ENCODE assay signal across 28 cellular contexts in the genomic region with DNA sequence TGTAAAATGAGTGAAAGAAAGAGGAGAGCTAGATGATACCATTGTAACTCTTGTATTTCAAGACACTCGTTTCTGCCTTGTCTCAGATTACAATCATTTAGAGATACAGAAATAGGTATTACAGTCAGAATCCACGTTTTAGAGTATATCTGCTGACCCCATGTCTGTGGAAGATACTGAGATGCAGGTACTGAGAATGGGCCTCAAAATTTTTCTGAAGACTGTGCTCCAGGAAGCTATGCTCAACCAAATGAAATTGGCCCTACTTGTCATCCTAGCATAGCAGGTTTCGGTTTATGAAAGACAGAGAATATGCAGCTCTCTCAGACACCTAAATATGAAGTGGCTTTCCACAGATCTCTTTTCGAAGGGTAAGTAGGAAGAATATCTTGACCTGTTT.
"Had no signal": no experiment of that assay in that cellular context is flagged by ENCODE, and none has a peak within 500 bp of the region (broad histone marks: within the 10 kb centered on the region; RNA-seq: fewer than 3 reads in every experiment).

No MANE protein-coding gene starts in this region.

- H3K27ac Mint-ChIP-seq: activated CD4-positive, alpha-beta T cell treated with anti-CD3 and anti-CD28 coated beads, Interleukin-2, amount 10 ng/mL, durations not matched to agents 7 days and 5 days; activated CD8-positive, alpha-beta memory T cell treated with anti-CD3 and anti-CD28 coated beads, Interleukin-2, amount 10 ng/mL, durations not matched to agents 7 days and 5 days; activated naive CD8-positive, alpha-beta T cell treated with anti-CD3 and anti-CD28 coated beads, Interleukin-2, amount 10 ng/mL, durations not matched to agents 7 days and 5 days had no signal

- H3K27ac ChIP-seq: SJCRH30, WERI-Rb-1 had no signal

- DNase-seq: activated CD4-positive, alpha-beta T cell treated with anti-CD3 and anti-CD28 coated beads for 1 hour; activated CD4-positive, alpha-beta T cell treated with anti-CD3 and anti-CD28 coated beads, Interleukin-2, amount 10 ng/mL, durations not matched to agents 7 days and 5 days; activated CD4-positive, alpha-beta T cell treated with anti-CD3 and anti-CD28 coated beads, Interleukin-2, amount 50 U/mL, for 48 hours; activated CD4-positive, CD25-positive, alpha-beta regulatory T cell; activated CD8-positive, alpha-beta memory T cell treated with anti-CD3 and anti-CD28 coated beads for 24 hours; activated CD8-positive, alpha-beta memory T cell treated with anti-CD3 and anti-CD28 coated beads, Interleukin-2, amount 10 ng/mL, durations not matched to agents 7 days and 5 days; activated CD8-positive, alpha-beta memory T cell treated with anti-CD3 and anti-CD28 coated beads, Interleukin-2, amount 50 U/mL, for 48 hours; activated effector memory CD4-positive, alpha-beta T cell treated with anti-CD3 and anti-CD28 coated beads, Interleukin-2, amount 50 U/mL, for 16 hours; activated naive CD4-positive, alpha-beta T cell; activated naive CD8-positive, alpha-beta T cell treated with anti-CD3 and anti-CD28 coated beads, Interleukin-2, amount 10 ng/mL, durations not matched to agents 7 days and 5 days; activated T-cell treated with anti-CD3 and anti-CD28 coated beads, Interleukin-2, amount 50 U/mL, for 4 hours; caudate nucleus; cerebellar nuclear complex; NCI-H1092 treated with DMSO at 0.1 percent for 48 hours; NCI-H2081 treated with DMSO at 0.1 percent for 48 hours; NCI-H226; NCI-H446 treated with DMSO at 0.1 percent for 48 hours; NCI-H524; NCI-H69; NCI-H82; SHP77; SJCRH30; T-helper 9 cell; WERI-Rb-1 had no signal

- H3K9me3 Mint-ChIP-seq: activated CD4-positive, alpha-beta T cell treated with anti-CD3 and anti-CD28 coated beads, Interleukin-2, amount 10 ng/mL, durations not matched to agents 7 days and 5 days; activated naive CD4-positive, alpha-beta T cell treated with anti-CD3 and anti-CD28 coated beads, Interleukin-2, amount 50 U/mL, for 24 hours; activated naive CD8-positive, alpha-beta T cell treated with anti-CD3 and anti-CD28 coated beads, Interleukin-2, amount 10 ng/mL, durations not matched to agents 7 days and 5 days; activated T-cell treated with anti-CD3 and anti-CD28 coated beads, Interleukin-2, amount 50 U/mL, for 4 hours had no signal

- ATAC-seq: activated CD8-positive, alpha-beta memory T cell treated with anti-CD3 and anti-CD28 coated beads, Interleukin-2, amount 10 ng/mL, durations not matched to agents 7 days and 5 days; activated T-cell treated with anti-CD3 and anti-CD28 coated beads, Interleukin-2, amount 50 U/mL, for 4 hours; K562; Panc1 had no signal

- H3K36me3 ChIP-seq: SJCRH30, WERI-Rb-1 had no signal

- H3K27me3 Mint-ChIP-seq: activated CD4-positive, alpha-beta T cell treated with anti-CD3 and anti-CD28 coated beads, Interleukin-2, amount 10 ng/mL, durations not matched to agents 7 days and 5 days; activated CD8-positive, alpha-beta memory T cell treated with anti-CD3 and anti-CD28 coated beads, Interleukin-2, amount 10 ng/mL, durations not matched to agents 7 days and 5 days; activated naive CD4-positive, alpha-beta T cell treated with anti-CD3 and anti-CD28 coated beads, Interleukin-2, amount 50 U/mL, for 24 hours; activated naive CD8-positive, alpha-beta T cell treated with anti-CD3 and anti-CD28 coated beads, Interleukin-2, amount 10 ng/mL, durations not matched to agents 7 days and 5 days; brain had no signal

- H3K4me3 Mint-ChIP-seq: activated CD4-positive, alpha-beta T cell treated with anti-CD3 and anti-CD28 coated beads, Interleukin-2, amount 10 ng/mL, durations not matched to agents 7 days and 5 days; activated CD8-positive, alpha-beta memory T cell treated with anti-CD3 and anti-CD28 coated beads, Interleukin-2, amount 10 ng/mL, durations not matched to agents 7 days and 5 days; activated naive CD4-positive, alpha-beta T cell treated with anti-CD3 and anti-CD28 coated beads, Interleukin-2, amount 50 U/mL, for 24 hours; activated naive CD8-positive, alpha-beta T cell treated with anti-CD3 and anti-CD28 coated beads, Interleukin-2, amount 10 ng/mL, durations not matched to agents 7 days and 5 days; activated T-cell treated with anti-CD3 and anti-CD28 coated beads, Interleukin-2, amount 50 U/mL, for 4 hours had no signal

- H3K4me3 ChIP-seq: K562, SJCRH30 had no signal

- H3K27me3 ChIP-seq: SJCRH30 had no signal
